Comparison of ENCODE assay signal across 8 cellular contexts in genomic region chr11:44950625-44951472, GRCh38. TPM values are rescaled to one million over a fixed set of nuclear protein-coding genes. Genes with fewer than 3 reads are reported as not detected.
DNase-seq lines count a peak whose midpoint lies in the region; ATAC-seq and TF ChIP-seq lines count a peak whose summit lies in the region.

Gene TP53I11, minus strand, starts transcription at chr11:44950883. Its CDS starts 12,548 bp downstream, at chr11:44938335.

- H3K36me3 ChIP-seq in HAP-1 (replicated peaks) (no peaks in the 10 kb centered on the region), cardiac muscle cell (no peaks in the 10 kb centered on the region), upper lobe of right lung (no peaks in the 10 kb centered on the region)

- H3K4me3 ChIP-seq in HAP-1 (peak within 1 kb of the TSS; percentile 76), cardiac muscle cell (peak within 1 kb of the TSS; percentile 51), upper lobe of right lung (peak within 1 kb of the TSS; percentile 90)

- DNase-seq in AG08396 (ENCODE audit: low spot score), result peak; percentile 93
- DNase-seq in HAP-1 (ENCODE audit: low spot score in 2 of 2), result peak; percentile 36 to 84
- peak; percentile 44 for DNase-seq in SK-MEL-5 (ENCODE audit: low read depth, low spot score)
- DNase-seq in activated naive CD8-positive, alpha-beta T cell treated with anti-CD3 and anti-CD28 coated beads for 36 hours, result peak; percentile 83
- peak; percentile 87 to 91 for DNase-seq in cardiac muscle cell (ENCODE audit: low read depth in 1 of 2, low spot score in 1 of 2)
- DNase-seq in posterior vena cava (ENCODE audit: low spot score), result peak; percentile 95
- peak; percentile 96 for DNase-seq in upper lobe of right lung
- DNase-seq in GF-D8 (lab: John Stamatoyannopoulos, UW), result no peak

- TF ChIP-seq CTCF in cardiac muscle cell (IDR thresholded peaks at IDR 0.05; ENCODE audit: low read depth, low read length) (peak; percentile 60), upper lobe of right lung (IDR thresholded peaks at IDR 0.05) (peak; percentile 74)

- H3K4me1 Mint-ChIP-seq in activated naive CD8-positive, alpha-beta T cell treated with anti-CD3 and anti-CD28 coated beads for 36 hours, result peaks cover 19% of the 10 kb centered on the region

- ATAC-seq in upper lobe of right lung, result peak; percentile 91

- H3K9me3 ChIP-seq in HAP-1 (no peaks in the 10 kb centered on the region), cardiac muscle cell (ENCODE audit: low read depth) (no peaks in the 10 kb centered on the region), upper lobe of right lung (no peaks in the 10 kb centered on the region)

- no peaks in the 10 kb centered on the region for H3K27me3 Mint-ChIP-seq in activated naive CD8-positive, alpha-beta T cell treated with anti-CD3 and anti-CD28 coated beads for 36 hours

- H3K27me3 ChIP-seq in HAP-1 (ENCODE audit: low read depth) (no peaks in the 10 kb centered on the region), cardiac muscle cell (no peaks in the 10 kb centered on the region), upper lobe of right lung (no peaks in the 10 kb centered on the region)

- H3K27ac Mint-ChIP-seq in activated naive CD8-positive, alpha-beta T cell treated with anti-CD3 and anti-CD28 coated beads for 36 hours, result no peak within 1 kb of the TSS

- in situ Hi-C loops in HAP-1 (cut with MboI; ENCODE audit: low sequenced_read_pairs) (no loop called here), SK-MEL-5 (cut with HindIII; ENCODE audit: low pct_unique_long_range_greater_than_20kb, low sequenced_read_pairs) (no loop called here)

- no peaks in the 10 kb centered on the region for H3K9me3 Mint-ChIP-seq in activated naive CD8-positive, alpha-beta T cell treated with anti-CD3 and anti-CD28 coated beads for 36 hours

- H3K4me1 ChIP-seq in HAP-1 (no peaks in the 10 kb centered on the region), cardiac muscle cell (ENCODE audit: low read depth) (peaks cover 34% of the 10 kb centered on the region), upper lobe of right lung (peaks cover 37% of the 10 kb centered on the region)

- peak within 1 kb of the TSS; percentile 80 for H3K4me3 Mint-ChIP-seq in activated naive CD8-positive, alpha-beta T cell treated with anti-CD3 and anti-CD28 coated beads for 36 hours

- no peaks in the 10 kb centered on the region for H3K36me3 Mint-ChIP-seq in activated naive CD8-positive, alpha-beta T cell treated with anti-CD3 and anti-CD28 coated beads for 36 hours

- intact Hi-C loops in posterior vena cava (cut with DNase I), result no loop called here
- intact Hi-C loops in upper lobe of right lung (cut with DNase I), result no loop called here

- H3K27ac ChIP-seq in cardiac muscle cell, result peak within 1 kb of the TSS; percentile 77
- peak within 1 kb of the TSS; percentile 85 for H3K27ac ChIP-seq in upper lobe of right lung

RNA-seq across cellular contexts. Expression of gene TP53I11, which starts in this region (rescaled TPM):
- total RNA-seq in SK-MEL-5 (2014; rRNA removed; shearing (Covaris generic)), result 3.2 and 4.0 TPM in 2 replicates
- polyA plus RNA-seq in SK-MEL-5 (2015; cell fraction: cytosol; rRNA removed), result 25.8 and 28.9 TPM in 2 replicates
- 11.3 and 12.8 TPM in 2 replicates for polyA plus RNA-seq in SK-MEL-5 (2015; cell fraction: nucleus; rRNA removed)
- total RNA-seq in activated naive CD8-positive, alpha-beta T cell treated with anti-CD3 and anti-CD28 coated beads for 36 hours, result 10 to 100 TPM; 12.5 to 14.0 TPM
- total RNA-seq in cardiac muscle cell (138 and 155 TPM in 2 replicates), posterior vena cava (100 to 1,000 TPM; 107 to 186 TPM), upper lobe of right lung (110 TPM)
- polyA plus RNA-seq in cardiac muscle cell, result 112 and 132 TPM in 2 replicates
